In the genomic region with DNA sequence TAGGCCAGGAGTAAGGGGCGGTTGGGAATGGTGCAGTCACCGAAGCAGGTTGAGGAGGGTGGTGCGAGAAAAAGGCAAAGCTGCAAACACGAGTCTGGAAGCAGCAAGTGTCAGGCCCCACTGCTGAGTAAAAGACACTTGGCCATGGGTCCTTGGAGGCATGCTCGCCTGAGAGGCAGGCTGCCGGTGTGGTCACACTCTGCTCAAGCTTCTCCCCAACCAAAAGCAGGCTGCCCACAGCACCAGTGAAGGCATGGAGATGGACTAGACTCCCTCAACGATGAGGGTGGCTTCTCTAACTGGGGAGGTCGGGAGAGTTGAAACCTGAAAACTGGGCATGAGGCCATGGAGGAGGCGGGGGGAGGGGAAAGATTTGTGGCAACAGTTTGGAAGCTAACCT, we compare ENCODE assay signal across 28 cellular contexts.
DNase-seq lines count a peak whose midpoint lies in the region; ATAC-seq, FAIRE-seq and TF ChIP-seq lines count a peak whose summit lies in the region.
"Had no signal": no experiment of that assay in that cellular context is flagged by ENCODE, and none has a peak within 500 bp of the region (broad histone marks: within the 10 kb centered on the region; RNA-seq: fewer than 3 reads in every experiment).

No MANE protein-coding gene starts in this region.

- peaks cover 8% of the 10 kb centered on the region for H3K4me1 Mint-ChIP-seq in astrocyte (ENCODE audit: low read depth, unreplicated experiment)
- H3K4me1 Mint-ChIP-seq: CD4-positive, alpha-beta memory T cell; T-cell had no signal

- H4K5ac ChIP-seq in mesendoderm (ENCODE audit: low read length): no peak overlapping the region

- peaks cover 6% of the 10 kb centered on the region for H3K27me3 ChIP-seq in HUES48 (ENCODE audit: control insufficient read depth, insufficient read depth, low read length)
- H3K27me3 ChIP-seq in astrocyte (ENCODE audit: insufficient read depth, low read length): no peaks in the 10 kb centered on the region
- no peaks in the 10 kb centered on the region for H3K27me3 ChIP-seq in mesendoderm (ENCODE audit: insufficient read depth, low read length, poor library complexity)
- no peaks in the 10 kb centered on the region for H3K27me3 ChIP-seq in neuronal stem cell (ENCODE audit: control insufficient read depth in 3 of 3, insufficient read depth in 3 of 3, low read depth in 1 of 3, low read length in 3 of 3)
- no peaks in the 10 kb centered on the region for H3K27me3 ChIP-seq in ovary
- no peaks in the 10 kb centered on the region for H3K27me3 ChIP-seq in H7 (ENCODE audit: control insufficient read depth, insufficient read depth, low read length)

- H4K8ac ChIP-seq in mesendoderm (ENCODE audit: low read depth, low read length) (no peak overlapping the region), neuronal stem cell (ENCODE audit: low read depth, low read length) (peak overlapping the region; percentile 93)

- no peak overlapping the region for H4K91ac ChIP-seq in neuronal stem cell (ENCODE audit: low read depth, low read length, poor library complexity)

- H2BK120ac ChIP-seq in mesendoderm (ENCODE audit: low read depth, low read length): no peak overlapping the region
- H2BK120ac ChIP-seq in neuronal stem cell (ENCODE audit: low read depth, low read length): no peak overlapping the region

- DNase-seq in astrocyte (ENCODE audit: low read depth) (no peak), mesendoderm (peak; percentile 0), neuronal stem cell (ENCODE audit: low spot score) (no peak), ovary (no peak), H7 (no peak)
- DNase-seq: C1 segment of cervical spinal cord; CD4-positive, alpha-beta memory T cell; COR-L47; DMS79 treated with DMSO at 0.1 percent for 48 hours; GM23248; Kasumi-1; MV-4-11; NCI-H1105; NCI-H1436 treated with DMSO at 0.1 percent for 48 hours; NCI-H187 treated with DMSO at 0.1 percent for 48 hours; NCI-H446 treated with DMSO at 0.1 percent for 48 hours; NCI-H526; SHP77; T-cell had no signal

- H3K36me3 ChIP-seq in HUES48 (ENCODE audit: control insufficient read depth, insufficient read depth, low read length) (no peaks in the 10 kb centered on the region), astrocyte (ENCODE audit: insufficient read depth, low read length) (no peaks in the 10 kb centered on the region), mesendoderm (ENCODE audit: control insufficient read depth, insufficient read depth, low read length) (no peaks in the 10 kb centered on the region), neuronal stem cell (replicated peaks in 1 of 2; ENCODE audit: control insufficient read depth in 2 of 2, insufficient read depth in 2 of 2, low read length in 2 of 2) (peaks cover 0 to 4% of the 10 kb centered on the region in 2 donors), ovary (no peaks in the 10 kb centered on the region), H7 (replicated peaks; ENCODE audit: control insufficient read depth, insufficient read depth, low read length) (no peaks in the 10 kb centered on the region)

- TF ChIP-seq CTCF in astrocyte (IDR thresholded peaks at IDR 0.05; ENCODE audit: insufficient read depth, low read depth, low read length): no peak
- no peak for TF ChIP-seq CTCF in ovary (IDR thresholded peaks at IDR 0.05)

- no peak for TF ChIP-seq EP300 in ovary (IDR thresholded peaks at IDR 0.05)

- H3K56ac ChIP-seq in mesendoderm (ENCODE audit: low read length): no peak overlapping the region

- no peak for FAIRE-seq in astrocyte (lab: Jason Lieb, UNC)
- FAIRE-seq: GM12892, GM19239, K562 had no signal

- H2BK5ac ChIP-seq in mesendoderm (ENCODE audit: low read length) (no peak overlapping the region), neuronal stem cell (ENCODE audit: low read length) (no peak overlapping the region)

- H3K36me3 Mint-ChIP-seq in astrocyte (ENCODE audit: low read depth, unreplicated experiment): no peaks in the 10 kb centered on the region
- H3K36me3 Mint-ChIP-seq: CD4-positive, alpha-beta memory T cell; T-cell had no signal

- H3K79me2 ChIP-seq in astrocyte (ENCODE audit: insufficient read depth, low read length): no peaks in the 10 kb centered on the region
- no peaks in the 10 kb centered on the region for H3K79me2 ChIP-seq in mesendoderm (ENCODE audit: control insufficient read depth, insufficient read depth, low read length)

- no peak overlapping the region for H2BK12ac ChIP-seq in neuronal stem cell (ENCODE audit: low read length)

- H3K79me1 ChIP-seq in mesendoderm (ENCODE audit: low read length) (no peaks in the 10 kb centered on the region), neuronal stem cell (ENCODE audit: low read depth, low read length) (no peaks in the 10 kb centered on the region)

- no peak overlapping the region for H3K14ac ChIP-seq in neuronal stem cell (ENCODE audit: low read length)

- H3K27me3 Mint-ChIP-seq in astrocyte (ENCODE audit: low read depth, unreplicated experiment): peaks cover 3% of the 10 kb centered on the region

- no peak for ATAC-seq in GM19328 (IDR thresholded peaks at IDR 0.05; ENCODE audit: unreplicated experiment)
- ATAC-seq: A549, HCT116, K562, Panc1, T-cell had no signal

- H3K4me3 Mint-ChIP-seq in astrocyte (ENCODE audit: unreplicated experiment): no peak overlapping the region
- H3K4me3 Mint-ChIP-seq: CD4-positive, alpha-beta memory T cell; T-cell had no signal

- H3K9ac ChIP-seq in HUES48 (ENCODE audit: low read depth, low read length): peak overlapping the region; percentile 16
- no peak overlapping the region for H3K9ac ChIP-seq in astrocyte (ENCODE audit: low read length)
- H3K9ac ChIP-seq in mesendoderm (ENCODE audit: low read length): no peak overlapping the region
- peak overlapping the region; percentile 30 for H3K9ac ChIP-seq in neuronal stem cell (ENCODE audit: low read depth, low read length, poor library complexity)
- H3K9ac ChIP-seq: GM23248 had no signal

- H3K4me3 ChIP-seq in HUES48 (ENCODE audit: low read depth, low read length) (no peak overlapping the region), astrocyte (ENCODE audit: insufficient read depth, low read depth, low read length) (no peak overlapping the region), mesendoderm (ENCODE audit: low read length) (no peak overlapping the region), neuronal stem cell (ENCODE audit: low read length in 2 of 2) (no peak overlapping the region), ovary (no peak overlapping the region), H7 (ENCODE audit: insufficient read depth, low read depth, low read length) (no peak overlapping the region)
- H3K4me3 ChIP-seq: A549, GM23248, K562 had no signal

- no peaks in the 10 kb centered on the region for H3K9me3 Mint-ChIP-seq in astrocyte (ENCODE audit: unreplicated experiment)
- H3K9me3 Mint-ChIP-seq: CD4-positive, alpha-beta memory T cell; T-cell had no signal

- H3K23ac ChIP-seq in mesendoderm (ENCODE audit: low read length): no peak overlapping the region
- no peak overlapping the region for H3K23ac ChIP-seq in neuronal stem cell (ENCODE audit: low read depth, low read length, poor library complexity)

- H2AFZ ChIP-seq in astrocyte (ENCODE audit: low read depth, low read length): no peak overlapping the region
- no peak overlapping the region for H2AFZ ChIP-seq in neuronal stem cell (ENCODE audit: low read length)
- H2AFZ ChIP-seq: GM23248 had no signal

- no peak for TF ChIP-seq POLR2A in ovary (IDR thresholded peaks at IDR 0.05)

- no peaks in the 10 kb centered on the region for H4K20me1 ChIP-seq in astrocyte (ENCODE audit: insufficient read depth, low read length)

- intact Hi-C loops in ovary (cut with DNase I): no loop called here

- H3K4me2 ChIP-seq in astrocyte (ENCODE audit: low read length) (peak overlapping the region; percentile 8), mesendoderm (ENCODE audit: low read length) (no peak overlapping the region), neuronal stem cell (ENCODE audit: insufficient read depth, low read length, poor library complexity, severe bottlenecking) (no peak overlapping the region)
- H3K4me2 ChIP-seq: A549 had no signal

- H3K18ac ChIP-seq in mesendoderm (ENCODE audit: low read length): no peak overlapping the region
- peak overlapping the region; percentile 31 for H3K18ac ChIP-seq in neuronal stem cell (ENCODE audit: low read length)

- H3K9me3 ChIP-seq in HUES48 (ENCODE audit: control insufficient read depth, insufficient read depth, low read length) (no peaks in the 10 kb centered on the region), astrocyte (ENCODE audit: insufficient read depth, low read depth, low read length) (no peaks in the 10 kb centered on the region), neuronal stem cell (replicated peaks in 1 of 2; ENCODE audit: control insufficient read depth in 2 of 2, insufficient read depth in 1 of 2, low read depth in 1 of 2, low read length in 2 of 2) (no peaks in the 10 kb centered on the region), ovary (no peaks in the 10 kb centered on the region)
- H3K9me3 ChIP-seq: A549 had no signal

- no CpG with 5 or more reads among the region's 9 CpGs for WGBS in mesendoderm (ENCODE audit: extremely low coverage, insufficient coverage, low lambda C conversion rate)
- no CpG with 5 or more reads among the region's 9 CpGs for WGBS in neuronal stem cell (ENCODE audit: extremely low coverage in 2 of 2, insufficient read length in 2 of 2, insufficient replicate concordance in 1 of 2), 2 donors
- WGBS in ovary, 3 donors: 65 to 74% (median 68%) methylated on average over 9 of the region's 9 CpGs

- no peak overlapping the region for H3K27ac Mint-ChIP-seq in astrocyte (ENCODE audit: unreplicated experiment)
- H3K27ac Mint-ChIP-seq: T-cell had no signal

- H3K4me1 ChIP-seq in HUES48 (ENCODE audit: control insufficient read depth, insufficient read depth, low read length): peaks cover 22% of the 10 kb centered on the region
- peaks cover 23% of the 10 kb centered on the region for H3K4me1 ChIP-seq in astrocyte (ENCODE audit: insufficient read depth, low read length)
- no peaks in the 10 kb centered on the region for H3K4me1 ChIP-seq in mesendoderm (ENCODE audit: control insufficient read depth, low read depth, low read length)
- H3K4me1 ChIP-seq in neuronal stem cell (ENCODE audit: control insufficient read depth in 2 of 2, insufficient read depth in 1 of 2, low read depth in 1 of 2, low read length in 2 of 2): peaks cover 12 to 18% of the 10 kb centered on the region in 2 donors
- H3K4me1 ChIP-seq in ovary (ENCODE audit: insufficient read depth): no peaks in the 10 kb centered on the region
- H3K4me1 ChIP-seq: A549 had no signal

- no peak overlapping the region for H2BK15ac ChIP-seq in mesendoderm (replicated peaks; ENCODE audit: low read depth)
- no peak overlapping the region for H2BK15ac ChIP-seq in neuronal stem cell (ENCODE audit: low read length)

- H3K27ac ChIP-seq in HUES48 (ENCODE audit: low read depth, low read length) (peak overlapping the region; percentile 66), astrocyte (ENCODE audit: low read depth, low read length) (no peak overlapping the region), mesendoderm (ENCODE audit: low read depth, low read length) (no peak overlapping the region), neuronal stem cell (replicated peaks; ENCODE audit: low read length) (peak overlapping the region; percentile 99), ovary (no peak overlapping the region)
- H3K27ac ChIP-seq: A549, GM23248, RWPE1 had no signal

- H3K4ac ChIP-seq in mesendoderm (ENCODE audit: low read depth, low read length) (no peak overlapping the region), neuronal stem cell (ENCODE audit: low read length) (no peak overlapping the region)

- H2AK5ac ChIP-seq in mesendoderm (ENCODE audit: low read length) (no peak overlapping the region), neuronal stem cell (ENCODE audit: low read depth, low read length) (peak overlapping the region; percentile 57)

Comparison
In these comparisons a context has a peak if more than half of its experiments do, and no peak if none do; other contexts are left out.
1. H3K27ac ChIP-seq: peak in HUES48 (single experiment) and neuronal stem cell (single experiment); none in astrocyte (single experiment), mesendoderm (single experiment) and ovary (0 of 2).
2. H3K9ac ChIP-seq: peak in HUES48 (single experiment) and neuronal stem cell (single experiment); none in astrocyte (single experiment) and mesendoderm (single experiment).